18 cellular contexts compared by ENCODE assay signal in the genomic region with DNA sequence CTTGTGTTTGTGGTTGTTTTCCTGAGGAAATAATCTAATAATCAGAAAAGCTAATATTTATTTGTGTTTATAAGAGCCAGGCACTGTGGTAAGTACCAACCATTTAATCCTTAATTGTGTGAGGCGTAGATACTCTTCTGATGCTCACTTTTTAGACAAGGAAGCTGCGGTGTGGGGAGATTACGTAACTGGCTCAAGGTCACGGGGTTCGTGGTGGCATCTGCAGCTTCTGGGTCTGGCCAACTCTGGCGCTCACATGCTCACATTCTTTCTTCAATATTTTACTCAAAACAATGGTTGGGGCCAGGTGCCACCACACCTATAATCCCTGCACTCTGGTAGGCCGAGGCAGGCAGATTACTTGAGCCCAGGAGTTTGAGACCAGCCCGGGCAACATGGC.
DNase-seq lines count a peak whose midpoint lies in the region; ATAC-seq and TF ChIP-seq lines count a peak whose summit lies in the region.
"Had no signal": no experiment of that assay in that cellular context is flagged by ENCODE, and none has a peak within 500 bp of the region (broad histone marks: within the 10 kb centered on the region; RNA-seq: fewer than 3 reads in every experiment).

No MANE protein-coding gene starts in this region.

- peak; percentile 8 for DNase-seq in GDM1 (lab: John Stamatoyannopoulos, UW)
- DNase-seq in NOMO-1 treated with DMSO at 0.1 percent for 48 hours (lab: John Stamatoyannopoulos, UW; ENCODE audit: unreplicated experiment), result peak; percentile 93
- DNase-seq in globus pallidus (ENCODE audit: low spot score), result peak; percentile 15
- no peak for DNase-seq in natural killer cell
- DNase-seq in NCI-H524 (lab: John Stamatoyannopoulos, UW), result no peak
- DNase-seq in stimulated activated CD4-positive, alpha-beta T cell treated with anti-CD3 and anti-CD28 coated beads, Interleukin-4, amount 100 ng/mL, for 24 hours, result no peak
- no peak for DNase-seq in SW480 (ENCODE audit: low spot score)
- DNase-seq: activated CD4-positive, alpha-beta T cell treated with anti-CD3 and anti-CD28 coated beads for 4 hours; activated CD8-positive, alpha-beta memory T cell treated with anti-CD3 and anti-CD28 coated beads, Interleukin-2, amount 10 ng/mL, durations not matched to agents 7 days and 5 days; activated naive CD8-positive, alpha-beta T cell treated with anti-CD3 and anti-CD28 coated beads, Interleukin-2, amount 50 U/mL, for 24 hours; dermis blood vessel endothelial cell; DND-41; Karpas-422; NCI-H1417 treated with DMSO at 0.1 percent for 48 hours; retina; stimulated activated CD4-positive, alpha-beta T cell treated with anti-CD3 and anti-CD28 coated beads, Interleukin-15, amount 100 ng/mL, for 24 hours had no signal

- H3K9me3 Mint-ChIP-seq in natural killer cell, result no peaks in the 10 kb centered on the region
- H3K9me3 Mint-ChIP-seq: activated naive CD8-positive, alpha-beta T cell treated with anti-CD3 and anti-CD28 coated beads, Interleukin-2, amount 50 U/mL, for 24 hours; activated T-helper 2 cell treated with anti-CD3 and anti-CD28 coated beads, Interferon-gamma antibody, Interleukin-2, Interleukin-4, amounts not matched to agents 10 μg/mL and 5 μg/mL and 100 μg/mL, durations not matched to agents 14 hours and 24 hours and 36 hours had no signal

- peaks cover 22% of the 10 kb centered on the region for H3K36me3 Mint-ChIP-seq in natural killer cell

- H3K4me1 Mint-ChIP-seq in natural killer cell, result peaks cover 0 to 5% of the 10 kb centered on the region in 2 donors
- H3K4me1 Mint-ChIP-seq: activated CD8-positive, alpha-beta memory T cell treated with anti-CD3 and anti-CD28 coated beads, Interleukin-2, amount 10 ng/mL, durations not matched to agents 7 days and 5 days had no signal

- no peak overlapping the region for H3K4me3 Mint-ChIP-seq in natural killer cell
- H3K4me3 Mint-ChIP-seq: activated CD8-positive, alpha-beta memory T cell treated with anti-CD3 and anti-CD28 coated beads, Interleukin-2, amount 10 ng/mL, durations not matched to agents 7 days and 5 days; activated naive CD8-positive, alpha-beta T cell treated with anti-CD3 and anti-CD28 coated beads, Interleukin-2, amount 50 U/mL, for 24 hours had no signal

- H3K27me3 Mint-ChIP-seq in natural killer cell (ENCODE audit: low read depth in 2 of 2), result no peaks in the 10 kb centered on the region
- H3K27me3 Mint-ChIP-seq: activated CD8-positive, alpha-beta memory T cell treated with anti-CD3 and anti-CD28 coated beads, Interleukin-2, amount 10 ng/mL, durations not matched to agents 7 days and 5 days; activated naive CD8-positive, alpha-beta T cell treated with anti-CD3 and anti-CD28 coated beads, Interleukin-2, amount 50 U/mL, for 24 hours had no signal

- intact Hi-C loops in natural killer cell (cut with micrococcal nuclease), result no loop called here

- no peak for TF ChIP-seq CTCF in natural killer cell (IDR thresholded peaks at IDR 0.05)

- ATAC-seq in natural killer cell (peak; percentile 44 to 67 (median 67)), GM18520 (IDR thresholded peaks at IDR 0.05; ENCODE audit: unreplicated experiment) (no peak)
- ATAC-seq: activated CD8-positive, alpha-beta memory T cell treated with anti-CD3 and anti-CD28 coated beads, Interleukin-2, amount 10 ng/mL, durations not matched to agents 7 days and 5 days; activated naive CD8-positive, alpha-beta T cell treated with anti-CD3 and anti-CD28 coated beads, Interleukin-2, amount 50 U/mL, for 24 hours had no signal

- H3K27ac Mint-ChIP-seq in natural killer cell, result peak overlapping the region in 1 of 2 donors; percentile 28
- H3K27ac Mint-ChIP-seq: activated CD8-positive, alpha-beta memory T cell treated with anti-CD3 and anti-CD28 coated beads, Interleukin-2, amount 10 ng/mL, durations not matched to agents 7 days and 5 days; activated naive CD8-positive, alpha-beta T cell treated with anti-CD3 and anti-CD28 coated beads, Interleukin-2, amount 50 U/mL, for 24 hours; activated T-helper 2 cell treated with anti-CD3 and anti-CD28 coated beads, Interferon-gamma antibody, Interleukin-2, Interleukin-4, amounts not matched to agents 10 μg/mL and 5 μg/mL and 100 μg/mL, durations not matched to agents 14 hours and 24 hours and 36 hours had no signal

Comparison
In these comparisons a context has a peak if more than half of its experiments do, and no peak if none do; other contexts are left out.
1. DNase-seq: peak in GDM1 (single experiment), NOMO-1 treated with DMSO at 0.1 percent for 48 hours (single experiment) and globus pallidus (single experiment); none in natural killer cell (single experiment), NCI-H524 (0 of 2), stimulated activated CD4-positive, alpha-beta T cell treated with anti-CD3 and anti-CD28 coated beads, Interleukin-4, amount 100 ng/mL, for 24 hours (single experiment) and SW480 (single experiment).